12 cellular contexts compared by ENCODE assay signal in the genomic region with DNA sequence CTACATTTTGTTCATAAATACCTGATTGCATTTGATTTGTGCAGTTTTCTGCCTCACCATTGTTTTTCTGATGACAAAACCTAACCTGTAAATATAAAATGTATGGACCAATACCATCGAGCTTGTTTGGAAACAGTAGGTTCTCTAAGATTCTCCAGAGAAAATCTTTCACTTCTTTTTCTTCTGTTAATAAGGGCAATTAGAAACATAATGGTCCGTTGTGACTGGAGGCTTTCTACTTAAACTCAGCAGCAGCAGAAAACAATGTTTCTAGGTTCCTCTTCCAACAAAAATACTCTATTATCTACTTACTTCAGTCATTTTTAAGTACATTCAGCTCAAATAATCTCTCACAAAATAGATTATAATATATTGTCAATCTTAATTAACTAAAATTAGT.
"Had no signal": no experiment of that assay in that cellular context is flagged by ENCODE, and none has a peak within 500 bp of the region (broad histone marks: within the 10 kb centered on the region; RNA-seq: fewer than 3 reads in every experiment).

No MANE protein-coding gene starts in this region.

- DNase-seq: effector CD4-positive, alpha-beta T cell; endodermal cell; erythroblast; foreskin keratinocyte; kidney glomerular epithelial cell; naive thymus-derived CD8-positive, alpha-beta T cell; ovary; right cardiac atrium; small intestine; stimulated activated CD4-positive, alpha-beta T cell treated with anti-CD3 and anti-CD28 coated beads, Interleukin-4, amount 100 ng/mL, for 1 hour; tibial artery had no signal

- H3K36me3 ChIP-seq: neutrophil, ovary, tibial artery had no signal

- H3K4me1 ChIP-seq: foreskin keratinocyte had no signal

- H3K27ac ChIP-seq: foreskin keratinocyte, neutrophil, ovary, tibial artery had no signal

- H3K27me3 ChIP-seq: foreskin keratinocyte, neutrophil, ovary, tibial artery had no signal

- H3K9me3 ChIP-seq: neutrophil, ovary, tibial artery had no signal

- H3K4me3 ChIP-seq: ovary, tibial artery had no signal
